33 cellular contexts compared by ENCODE assay signal in the genomic region with DNA sequence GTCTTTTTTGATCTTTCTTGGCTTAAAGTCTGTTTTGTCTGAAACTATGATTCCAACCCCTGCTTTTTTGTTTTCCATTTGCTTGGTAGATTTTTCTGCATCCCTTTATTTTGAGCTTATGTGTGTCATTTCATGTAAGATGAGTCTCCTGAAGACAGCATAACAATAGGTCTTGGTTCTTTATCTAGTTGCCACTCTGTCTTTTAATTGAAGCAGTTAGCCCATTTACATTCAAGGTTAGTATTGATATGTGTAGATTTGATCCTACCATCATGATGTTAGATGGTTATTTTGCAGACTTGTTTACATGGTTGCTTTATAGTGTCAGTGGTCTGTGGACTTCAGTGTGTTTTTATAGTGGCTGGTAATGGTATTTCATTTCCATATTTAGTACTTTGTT.
DNase-seq lines count a peak whose midpoint lies in the region; ATAC-seq, FAIRE-seq and TF ChIP-seq lines count a peak whose summit lies in the region.
"Had no signal": no experiment of that assay in that cellular context is flagged by ENCODE, and none has a peak within 500 bp of the region (broad histone marks: within the 10 kb centered on the region; RNA-seq: fewer than 3 reads in every experiment).

No MANE protein-coding gene starts in this region.

- peaks cover 12% of the 10 kb centered on the region for H3K9me3 Mint-ChIP-seq in endodermal cell

- no peaks in the 10 kb centered on the region for H3K36me3 Mint-ChIP-seq in endodermal cell (ENCODE audit: low read depth)
- H3K36me3 Mint-ChIP-seq: CD14-positive monocyte; CD4-positive, alpha-beta memory T cell; CD4-positive, CD25-positive, alpha-beta regulatory T cell; CD8-positive, alpha-beta T cell had no signal

- ATAC-seq in HG02759 (IDR thresholded peaks at IDR 0.05; ENCODE audit: unreplicated experiment) = no peak
- ATAC-seq: A549; CD8-positive, alpha-beta T cell had no signal

- no peaks in the 10 kb centered on the region for H3K36me3 ChIP-seq in HEK293 (ENCODE audit: control insufficient read depth in 2 of 2, insufficient read depth in 1 of 2, low read length in 2 of 2)
- H3K36me3 ChIP-seq in endodermal cell (ENCODE audit: control insufficient read depth, insufficient read depth, low read length) = no peaks in the 10 kb centered on the region
- H3K36me3 ChIP-seq: BE2C; BLaER1; BLaER1 treated with 17β-estradiol and CSF1 and Interleukin-3, amounts not matched to agents 10 nM and 100 nM had no signal

- H3K27me3 ChIP-seq in endodermal cell (ENCODE audit: control insufficient read depth, insufficient read depth, low read length, poor library complexity, severe bottlenecking) = no peaks in the 10 kb centered on the region
- H3K27me3 ChIP-seq: BE2C; BLaER1; BLaER1 treated with 17β-estradiol and CSF1 and Interleukin-3, amounts not matched to agents 10 nM and 100 nM had no signal

- no peaks in the 10 kb centered on the region for H3K4me1 ChIP-seq in HEK293 (ENCODE audit: control insufficient read depth, insufficient read depth, low read length)
- no peaks in the 10 kb centered on the region for H3K4me1 ChIP-seq in endodermal cell (ENCODE audit: control insufficient read depth, insufficient read depth, low read length)
- H3K4me1 ChIP-seq: A549; BLaER1; BLaER1 treated with 17β-estradiol and CSF1 and Interleukin-3, amounts not matched to agents 10 nM and 100 nM; Caco-2 had no signal

- H3K9me3 ChIP-seq in HEK293 (ENCODE audit: control insufficient read depth, insufficient read depth, low read depth, low read length) (no peaks in the 10 kb centered on the region), endodermal cell (ENCODE audit: control insufficient read depth, low read length) (peaks cover 25% of the 10 kb centered on the region)
- H3K9me3 ChIP-seq: A549, BLaER1, Caco-2 had no signal

- no peaks in the 10 kb centered on the region for H3K4me1 Mint-ChIP-seq in endodermal cell
- H3K4me1 Mint-ChIP-seq: B cell; CD14-positive monocyte; CD4-positive, alpha-beta memory T cell; CD4-positive, CD25-positive, alpha-beta regulatory T cell; CD8-positive, alpha-beta memory T cell had no signal

- DNase-seq in endodermal cell = no peak
- no peak for DNase-seq in frontal cortex (ENCODE audit: low spot score in 2 of 2)
- DNase-seq: 8988T; ACHN; AML-193; BE2C; C1 segment of cervical spinal cord; Caco-2; Calu3; CD4-positive, alpha-beta memory T cell; CD4-positive, alpha-beta T cell; CD4-positive, CD25-positive, alpha-beta regulatory T cell; CD8-positive, alpha-beta memory T cell; CD8-positive, alpha-beta T cell; COR-L47; DMS 273 treated with DMSO at 0.1 percent for 48 hours; DMS153; DMS53; DMS79; DMS79 treated with DMSO at 0.1 percent for 48 hours; DND-41; EL had no signal

- H3K4me3 ChIP-seq in HEK293 (ENCODE audit: low read depth, low read length) = no peak overlapping the region
- H3K4me3 ChIP-seq in endodermal cell (ENCODE audit: low read length) = peak overlapping the region; percentile 34
- H3K4me3 ChIP-seq: A549; BLaER1; BLaER1 treated with 17β-estradiol and CSF1 and Interleukin-3, amounts not matched to agents 10 nM and 100 nM had no signal

- H3K9ac ChIP-seq in endodermal cell (ENCODE audit: extremely low read depth, low read length, poor library complexity, severe bottlenecking) = no peak overlapping the region
- H3K9ac ChIP-seq: BLaER1; BLaER1 treated with 17β-estradiol and CSF1 and Interleukin-3, amounts not matched to agents 10 nM and 100 nM had no signal

- no peaks in the 10 kb centered on the region for H3K27me3 Mint-ChIP-seq in endodermal cell (ENCODE audit: insufficient read depth)
- H3K27me3 Mint-ChIP-seq: B cell; CD4-positive, alpha-beta memory T cell; CD4-positive, alpha-beta T cell; CD4-positive, CD25-positive, alpha-beta regulatory T cell; CD8-positive, alpha-beta memory T cell had no signal

- H3K27ac Mint-ChIP-seq in endodermal cell = no peak overlapping the region
- H3K27ac Mint-ChIP-seq: B cell; CD14-positive monocyte; CD4-positive, alpha-beta memory T cell; CD4-positive, alpha-beta T cell; CD4-positive, CD25-positive, alpha-beta regulatory T cell; CD8-positive, alpha-beta memory T cell; CD8-positive, alpha-beta T cell had no signal

- TF ChIP-seq CTCF in HEK293 (tag by site-specific recombination; IDR thresholded peaks at IDR 0.05) (no peak), endodermal cell (conservative IDR thresholded peaks at IDR 0.05) (no peak)

- FAIRE-seq in frontal cortex (lab: Jason Lieb, UNC) = no peak
- FAIRE-seq: A204.1, A549, D721Med had no signal

- CTCF ChIA-PET in HEK293 (lab: Yijun Ruan, JAX) = interaction anchor here (0.7 kb wide), 1 partner anchor 219 kb away, joined by 4 read pairs; no protein-coding TSS in a partner anchor

- POLR2A ChIA-PET in HEK293 (lab: Yijun Ruan, JAX) = no interaction called here

- no peak overlapping the region for H3K4me3 Mint-ChIP-seq in endodermal cell
- H3K4me3 Mint-ChIP-seq: B cell; CD14-positive monocyte; CD4-positive, alpha-beta memory T cell; CD4-positive, alpha-beta T cell; CD4-positive, CD25-positive, alpha-beta regulatory T cell; CD8-positive, alpha-beta memory T cell; CD8-positive, alpha-beta T cell had no signal

- H3K27ac ChIP-seq in HEK293 (ENCODE audit: extremely low read depth, low read depth, low read length) (no peak overlapping the region), endodermal cell (ENCODE audit: low read depth, low read length) (no peak overlapping the region)
- H3K27ac ChIP-seq: 22Rv1; A549; BLaER1; BLaER1 treated with 17β-estradiol and CSF1 and Interleukin-3, amounts not matched to agents 10 nM and 100 nM; C4-2B had no signal

TF ChIP-seq in HEK293, 187 proteins besides CTCF, POLR2A, EP300 and RAD21:
- TF ChIP-seq SETDB1 (IDR thresholded peaks at IDR 0.05; ENCODE audit: insufficient read length, low read length) (peak; percentile 96), HOXC10 (CRISPR knock-in tag; IDR thresholded peaks at IDR 0.05) (no peak), ZNF311 (tag by site-specific recombination; IDR thresholded peaks at IDR 0.05; ENCODE audit: borderline replicate concordance) (no peak), TRIM28 (IDR thresholded peaks at IDR 0.05; ENCODE audit: borderline replicate concordance, low read length) (peak; percentile 95), ZNF394 (tag by site-specific recombination; IDR thresholded peaks at IDR 0.05; ENCODE audit: borderline replicate concordance) (no peak)
